Comparison of ENCODE assay signal across 19 cellular contexts in genomic region chr7:18206331-18206730, GRCh38.
A peak's percentile ranks its signal among the peaks of the same experiment; 100 is the strongest.
DNase-seq lines count a peak whose midpoint lies in the region; FAIRE-seq and TF ChIP-seq lines count a peak whose summit lies in the region.
"Had no signal": no experiment of that assay in that cellular context is flagged by ENCODE, and none has a peak within 500 bp of the region (broad histone marks: within the 10 kb centered on the region; RNA-seq: fewer than 3 reads in every experiment).

No MANE protein-coding gene starts in this region.

- no peak for FAIRE-seq in endothelial cell of umbilical vein (lab: Jason Lieb, UNC)
- no peak for FAIRE-seq in D721Med (lab: Jason Lieb, UNC)
- FAIRE-seq: GM12892, GM18507, K562 had no signal

- no peak overlapping the region for H3K4me3 ChIP-seq in HAP-1
- no peak overlapping the region for H3K4me3 ChIP-seq in endothelial cell of umbilical vein (replicated peaks in 1 of 3; ENCODE audit: insufficient read depth in 1 of 3, low read depth in 1 of 3, low read length in 3 of 3)
- H3K4me3 ChIP-seq in MG63, result no peak overlapping the region
- H3K4me3 ChIP-seq: BLaER1 treated with 17β-estradiol and CSF1 and Interleukin-3, amounts not matched to agents 10 nM and 100 nM; GM23338; K562 had no signal

- POLR2A ChIA-PET in endothelial cell of umbilical vein (lab: Charles Lee), result no interaction called here

- H3K4me1 ChIP-seq in HAP-1, result peaks cover 9% of the 10 kb centered on the region
- peaks cover 4% of the 10 kb centered on the region for H3K4me1 ChIP-seq in endothelial cell of umbilical vein (ENCODE audit: control insufficient read depth, extremely low read depth, insufficient read depth, low read length)

- H4K20me1 ChIP-seq in endothelial cell of umbilical vein (replicated peaks; ENCODE audit: control insufficient read depth, extremely low read depth, insufficient read depth, low read length), result no peaks in the 10 kb centered on the region
- H4K20me1 ChIP-seq: BLaER1 treated with 17β-estradiol and CSF1 and Interleukin-3, amounts not matched to agents 10 nM and 100 nM had no signal

- in situ Hi-C loops in HAP-1 (cut with MboI; ENCODE audit: low sequenced_read_pairs), result no loop called here

- no peak overlapping the region for H2AFZ ChIP-seq in endothelial cell of umbilical vein (ENCODE audit: low read depth, low read length)
- H2AFZ ChIP-seq: GM23338 had no signal

- no peak for TF ChIP-seq POLR2A in endothelial cell of umbilical vein (IDR thresholded peaks at IDR 0.05; ENCODE audit: low read depth, low read length)

- H3K36me3 ChIP-seq in HAP-1 (replicated peaks), result no peaks in the 10 kb centered on the region
- H3K36me3 ChIP-seq in endothelial cell of umbilical vein (ENCODE audit: control insufficient read depth in 2 of 2, extremely low read depth in 1 of 2, insufficient read depth in 2 of 2, low read length in 2 of 2), result no peaks in the 10 kb centered on the region
- H3K36me3 ChIP-seq in MG63, result no peaks in the 10 kb centered on the region
- H3K36me3 ChIP-seq: BLaER1 treated with 17β-estradiol and CSF1 and Interleukin-3, amounts not matched to agents 10 nM and 100 nM had no signal

- intact Hi-C loops in endothelial cell of umbilical vein (cut with micrococcal nuclease), result no loop called here

- no peak overlapping the region for H3K9ac ChIP-seq in endothelial cell of umbilical vein (replicated peaks; ENCODE audit: extremely low read depth, insufficient read depth, low read length)
- H3K9ac ChIP-seq: BLaER1 treated with 17β-estradiol and CSF1 and Interleukin-3, amounts not matched to agents 10 nM and 100 nM had no signal

- H3K4me2 ChIP-seq in endothelial cell of umbilical vein (ENCODE audit: insufficient read depth, low read length), result no peak overlapping the region
- H3K4me2 ChIP-seq: BLaER1 treated with 17β-estradiol and CSF1 and Interleukin-3, amounts not matched to agents 10 nM and 100 nM; GM23338 had no signal

- H3K9me1 ChIP-seq in endothelial cell of umbilical vein (replicated peaks; ENCODE audit: control insufficient read depth, extremely low read depth, insufficient read depth, low read length), result no peaks in the 10 kb centered on the region

- H3K79me2 ChIP-seq in endothelial cell of umbilical vein (ENCODE audit: control insufficient read depth, insufficient read depth, low read length), result no peaks in the 10 kb centered on the region

- no peak overlapping the region for H3K27ac ChIP-seq in endothelial cell of umbilical vein (ENCODE audit: insufficient read depth, low read depth, low read length)
- H3K27ac ChIP-seq: BLaER1 treated with 17β-estradiol and CSF1 and Interleukin-3, amounts not matched to agents 10 nM and 100 nM; HL-60 had no signal

- dilution Hi-C loops in endothelial cell of umbilical vein (cut with MboI; ENCODE audit: extremely low pct_ligation_motif_present, low sequenced_read_pairs), result no loop called here

- TF ChIP-seq CTCF in endothelial cell of umbilical vein (IDR thresholded peaks at IDR 0.05; ENCODE audit: extremely low read depth in 1 of 2, insufficient read depth in 1 of 2, low read depth in 1 of 2, low read length in 2 of 2) (no peak), D721Med (IDR thresholded peaks at IDR 0.05; ENCODE audit: insufficient read depth, missing control alignments) (no peak)

- H3K27me3 ChIP-seq in HAP-1 (ENCODE audit: low read depth), result peaks cover 4% of the 10 kb centered on the region; the same call in 1 of the 2 replicates
- no peaks in the 10 kb centered on the region for H3K27me3 ChIP-seq in endothelial cell of umbilical vein (ENCODE audit: control insufficient read depth in 2 of 2, insufficient read depth in 2 of 2, low read length in 2 of 2)
- no peaks in the 10 kb centered on the region for H3K27me3 ChIP-seq in MG63
- H3K27me3 ChIP-seq: BLaER1 treated with 17β-estradiol and CSF1 and Interleukin-3, amounts not matched to agents 10 nM and 100 nM had no signal

- CTCF ChIA-PET in endothelial cell of umbilical vein (lab: Charles Lee), result no interaction called here

- DNase-seq in COLO829 (ENCODE audit: low spot score) (peak; percentile 6), HAP-1 (ENCODE audit: low spot score in 2 of 2) (peak; percentile 10 to 69), endothelial cell of umbilical vein (ENCODE audit: low read depth, low spot score) (peak; percentile 51), NCI-H1436 treated with DMSO at 0.1 percent for 48 hours (lab: John Stamatoyannopoulos, UW) (no peak), DMS79 treated with DMSO at 0.1 percent for 48 hours (lab: John Stamatoyannopoulos, UW) (no peak), MG63 (no peak), D721Med (ENCODE audit: insufficient read length, low spot score) (no peak)
- DNase-seq: CD8-positive, alpha-beta T cell; COR-L47; GDM1; H9; IMR-90 had no signal

- H3K9me3 ChIP-seq in HAP-1 (no peaks in the 10 kb centered on the region), endothelial cell of umbilical vein (replicated peaks; ENCODE audit: control insufficient read depth, insufficient read depth, low read length) (no peaks in the 10 kb centered on the region), MG63 (no peaks in the 10 kb centered on the region)
- H3K9me3 ChIP-seq: BLaER1 treated with 17β-estradiol and CSF1 and Interleukin-3, amounts not matched to agents 10 nM and 100 nM had no signal

- BruUV-seq in endothelial cell of umbilical vein (replicated peaks; lab: Mats Ljungman, UMichigan), result no TSS peak

TF ChIP-seq in PFSK-1, 5 proteins besides CTCF, POLR2A, EP300 and RAD21:
- TF ChIP-seq, protein P1, sequence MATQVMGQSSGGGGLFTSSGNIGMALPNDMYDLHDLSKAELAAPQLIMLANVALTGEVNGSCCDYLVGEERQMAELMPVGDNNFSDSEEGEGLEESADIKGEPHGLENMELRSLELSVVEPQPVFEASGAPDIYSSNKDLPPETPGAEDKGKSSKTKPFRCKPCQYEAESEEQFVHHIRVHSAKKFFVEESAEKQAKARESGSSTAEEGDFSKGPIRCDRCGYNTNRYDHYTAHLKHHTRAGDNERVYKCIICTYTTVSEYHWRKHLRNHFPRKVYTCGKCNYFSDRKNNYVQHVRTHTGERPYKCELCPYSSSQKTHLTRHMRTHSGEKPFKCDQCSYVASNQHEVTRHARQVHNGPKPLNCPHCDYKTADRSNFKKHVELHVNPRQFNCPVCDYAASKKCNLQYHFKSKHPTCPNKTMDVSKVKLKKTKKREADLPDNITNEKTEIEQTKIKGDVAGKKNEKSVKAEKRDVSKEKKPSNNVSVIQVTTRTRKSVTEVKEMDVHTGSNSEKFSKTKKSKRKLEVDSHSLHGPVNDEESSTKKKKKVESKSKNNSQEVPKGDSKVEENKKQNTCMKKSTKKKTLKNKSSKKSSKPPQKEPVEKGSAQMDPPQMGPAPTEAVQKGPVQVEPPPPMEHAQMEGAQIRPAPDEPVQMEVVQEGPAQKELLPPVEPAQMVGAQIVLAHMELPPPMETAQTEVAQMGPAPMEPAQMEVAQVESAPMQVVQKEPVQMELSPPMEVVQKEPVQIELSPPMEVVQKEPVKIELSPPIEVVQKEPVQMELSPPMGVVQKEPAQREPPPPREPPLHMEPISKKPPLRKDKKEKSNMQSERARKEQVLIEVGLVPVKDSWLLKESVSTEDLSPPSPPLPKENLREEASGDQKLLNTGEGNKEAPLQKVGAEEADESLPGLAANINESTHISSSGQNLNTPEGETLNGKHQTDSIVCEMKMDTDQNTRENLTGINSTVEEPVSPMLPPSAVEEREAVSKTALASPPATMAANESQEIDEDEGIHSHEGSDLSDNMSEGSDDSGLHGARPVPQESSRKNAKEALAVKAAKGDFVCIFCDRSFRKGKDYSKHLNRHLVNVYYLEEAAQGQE (IDR thresholded peaks at IDR 0.05; ENCODE audit: insufficient read depth in 1 of 2, low read depth in 2 of 2, low read length in 2 of 2), result no peak
- 0 out of 2 replicates have a peak, but pooled peaks have one; percentile 31 for TF ChIP-seq TAF1 (IDR thresholded peaks at IDR 0.05; ENCODE audit: borderline replicate concordance, insufficient read depth, low read length)

TF ChIP-seq in endothelial cell of umbilical vein, 7 proteins besides CTCF, POLR2A, EP300 and RAD21:
- TF ChIP-seq EZH2 (IDR thresholded peaks at IDR 0.05; ENCODE audit: borderline replicate concordance, low read depth, low read length, severe bottlenecking) (no peak), FOS (IDR thresholded peaks at IDR 0.05; ENCODE audit: borderline replicate concordance, insufficient read depth, low read length) (no peak), MAX (IDR thresholded peaks at IDR 0.05; ENCODE audit: insufficient read depth, insufficient read length) (no peak)

Comparison
In these comparisons a context has a peak if more than half of its experiments do, and no peak if none do; other contexts are left out.
1. DNase-seq: peak in COLO829 (single experiment), HAP-1 (2 of 2) and endothelial cell of umbilical vein (single experiment); none in NCI-H1436 treated with DMSO at 0.1 percent for 48 hours (single experiment), DMS79 treated with DMSO at 0.1 percent for 48 hours (single experiment), MG63 (single experiment) and D721Med (single experiment).